8 cellular contexts compared by ENCODE assay signal in the genomic region with DNA sequence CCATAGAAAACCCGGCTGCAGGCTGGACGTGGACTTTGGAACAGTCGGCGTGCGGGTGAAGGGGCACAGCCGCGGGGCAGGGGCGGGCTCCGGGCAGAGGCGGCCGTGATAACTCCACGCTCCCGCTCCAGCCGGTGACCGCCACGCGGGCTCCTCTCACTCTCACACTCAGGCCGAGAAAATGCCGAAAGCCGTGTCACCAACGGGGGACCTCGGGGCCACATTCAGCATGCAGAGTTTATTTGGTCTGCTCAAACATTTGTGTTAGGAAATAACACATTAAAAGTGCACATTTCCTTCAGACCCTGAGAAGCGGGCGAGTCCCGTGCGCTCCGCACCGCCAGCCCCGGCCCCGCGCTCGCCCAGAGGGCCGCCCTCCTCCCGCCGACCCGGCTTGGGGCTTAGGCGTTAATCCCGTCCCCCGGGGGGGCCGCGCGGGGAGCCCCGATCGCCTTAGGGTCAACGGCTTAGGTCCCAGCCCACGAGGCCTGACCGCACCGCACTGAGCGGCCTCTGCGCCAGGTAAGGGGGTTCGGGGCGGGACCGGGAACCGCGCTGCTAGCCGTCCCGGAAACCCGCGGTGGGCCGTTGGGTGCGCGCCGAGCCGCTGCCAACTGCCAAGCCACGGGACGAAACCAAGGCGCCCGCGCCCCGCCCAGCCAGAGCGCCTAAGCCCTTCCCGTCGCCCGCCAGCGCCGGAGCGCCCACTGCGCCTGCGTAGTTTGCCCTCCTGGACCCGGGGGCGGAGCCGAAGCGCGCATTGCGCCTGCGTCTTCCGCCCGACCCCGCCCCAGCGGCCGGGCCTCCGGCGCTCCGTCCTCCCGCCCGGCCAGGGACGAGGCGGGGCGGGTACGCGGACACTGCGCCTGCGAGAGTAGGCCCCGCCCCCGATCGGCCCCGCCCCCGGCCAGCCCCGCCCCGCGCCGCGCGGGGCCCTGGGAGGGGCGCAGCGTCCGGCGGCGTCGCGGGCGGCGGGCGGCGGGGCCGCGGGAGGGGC. TPM values are rescaled to one million over a fixed set of nuclear protein-coding genes. Genes with fewer than 3 reads are reported as not detected.
DNase-seq lines count a peak whose midpoint lies in the region; ATAC-seq and TF ChIP-seq lines count a peak whose summit lies in the region.

TSS of gene ZBED4 (plus strand) at position 947 of the 997 bp plus-strand sequence. CDS start 29,819 bp downstream, outside the sequence.

- H3K4me3 ChIP-seq in BLaER1 treated with 17β-estradiol and CSF1 and Interleukin-3, amounts not matched to agents 10 nM and 100 nM = peak within 1 kb of the TSS; percentile 77 to 99 (median 96)
- H3K4me3 ChIP-seq in coronary artery = peak within 1 kb of the TSS; percentile 83

- no peaks in the 10 kb centered on the region for H3K9me3 Mint-ChIP-seq in activated CD4-positive, alpha-beta T cell treated with anti-CD3 and anti-CD28 coated beads, Interleukin-2, amount 10 ng/mL, durations not matched to agents 7 days and 5 days

- peaks cover 5% of the 10 kb centered on the region for H3K36me3 Mint-ChIP-seq in activated CD4-positive, alpha-beta T cell treated with anti-CD3 and anti-CD28 coated beads, Interleukin-2, amount 10 ng/mL, durations not matched to agents 7 days and 5 days (ENCODE audit: low read depth)

- H3K27me3 Mint-ChIP-seq in activated CD4-positive, alpha-beta T cell treated with anti-CD3 and anti-CD28 coated beads, Interleukin-2, amount 10 ng/mL, durations not matched to agents 7 days and 5 days = peaks cover 14% of the 10 kb centered on the region

- H3K27me3 ChIP-seq in BLaER1 treated with 17β-estradiol and CSF1 and Interleukin-3, amounts not matched to agents 10 nM and 100 nM = peaks cover 32 to 45% (median 40%) of the 10 kb centered on the region in 11 experiments
- peaks cover 20% of the 10 kb centered on the region for H3K27me3 ChIP-seq in layer of hippocampus (ENCODE audit: control insufficient read depth, insufficient read depth, low read length)

- H3K4me3 Mint-ChIP-seq in activated CD4-positive, alpha-beta T cell treated with anti-CD3 and anti-CD28 coated beads, Interleukin-2, amount 10 ng/mL, durations not matched to agents 7 days and 5 days = peak within 1 kb of the TSS; percentile 84

- peaks cover 32 to 79% (median 67%) of the 10 kb centered on the region in 10 experiments for H3K4me1 ChIP-seq in BLaER1 treated with 17β-estradiol and CSF1 and Interleukin-3, amounts not matched to agents 10 nM and 100 nM

- TF ChIP-seq CTCF in coronary artery (IDR thresholded peaks at IDR 0.05) = no peak

- DNase-seq in NCI-H69 (lab: John Stamatoyannopoulos, UW) = peak; percentile 98
- DNase-seq in activated CD4-positive, alpha-beta T cell treated with anti-CD3 and anti-CD28 coated beads, Interleukin-2, amount 10 ng/mL, durations not matched to agents 7 days and 5 days = peak; percentile 98
- DNase-seq in coronary artery (ENCODE audit: low spot score) = peak; percentile 97
- peak; percentile 96 to 97 (median 96) for DNase-seq in stimulated activated CD4-positive, alpha-beta T cell treated with anti-CD3 and anti-CD28 coated beads, Interleukin-1b, Interleukin-23, amount 100 ng/mL, for 24 hours (ENCODE audit: low read depth in 4 of 4, low spot score in 1 of 4)

- CTCF ChIA-PET in activated CD4-positive, alpha-beta T cell treated with anti-CD3 and anti-CD28 coated beads, Interleukin-2, amount 10 ng/mL, durations not matched to agents 7 days and 5 days (lab: Charles Lee) = no interaction called here

- ATAC-seq in GM19328 (IDR thresholded peaks at IDR 0.05; ENCODE audit: unreplicated experiment) = peak; percentile 77
- ATAC-seq in HG03469 (IDR thresholded peaks at IDR 0.05; ENCODE audit: unreplicated experiment) = peak; percentile 69

- peaks cover 35 to 64% (median 42%) of the 10 kb centered on the region in 11 experiments for H4K20me1 ChIP-seq in BLaER1 treated with 17β-estradiol and CSF1 and Interleukin-3, amounts not matched to agents 10 nM and 100 nM

- POLR2A ChIA-PET in activated CD4-positive, alpha-beta T cell treated with anti-CD3 and anti-CD28 coated beads, Interleukin-2, amount 10 ng/mL, durations not matched to agents 7 days and 5 days (lab: Charles Lee) = interaction anchor here (0.6 kb wide), 1 partner anchor 392 kb away, joined by 3 read pairs; no protein-coding TSS in a partner anchor

- H3K27ac Mint-ChIP-seq in activated CD4-positive, alpha-beta T cell treated with anti-CD3 and anti-CD28 coated beads, Interleukin-2, amount 10 ng/mL, durations not matched to agents 7 days and 5 days = peak within 1 kb of the TSS; percentile 89

- H3K9me3 ChIP-seq in BLaER1 treated with 17β-estradiol and CSF1 and Interleukin-3, amounts not matched to agents 10 nM and 100 nM (replicated peaks in 1 of 11) = no peaks in the 10 kb centered on the region

- H3K4me2 ChIP-seq in BLaER1 treated with 17β-estradiol and CSF1 and Interleukin-3, amounts not matched to agents 10 nM and 100 nM = peak within 1 kb of the TSS; percentile 89 to 98 (median 95)

- H3K27ac ChIP-seq in BLaER1 treated with 17β-estradiol and CSF1 and Interleukin-3, amounts not matched to agents 10 nM and 100 nM = peak within 1 kb of the TSS; percentile 79 to 99 (median 95)
- H3K27ac ChIP-seq in coronary artery = peak within 1 kb of the TSS; percentile 86 to 94
- peak within 1 kb of the TSS; percentile 88 for H3K27ac ChIP-seq in layer of hippocampus (ENCODE audit: low read depth, low read length)

- H3K36me3 ChIP-seq in BLaER1 treated with 17β-estradiol and CSF1 and Interleukin-3, amounts not matched to agents 10 nM and 100 nM = peaks cover 0 to 25% (median 15%) of the 10 kb centered on the region in 11 experiments; a peak in 18 of 22 replicates

- H3K9ac ChIP-seq in BLaER1 treated with 17β-estradiol and CSF1 and Interleukin-3, amounts not matched to agents 10 nM and 100 nM = peak within 1 kb of the TSS; percentile 91 to 98 (median 95)

- peaks cover 46% of the 10 kb centered on the region for H3K4me1 Mint-ChIP-seq in activated CD4-positive, alpha-beta T cell treated with anti-CD3 and anti-CD28 coated beads, Interleukin-2, amount 10 ng/mL, durations not matched to agents 7 days and 5 days

RNA-seq across cellular contexts. Expression of gene ZBED4, which starts in this region (rescaled TPM):
- total RNA-seq in activated CD4-positive, alpha-beta T cell treated with anti-CD3 and anti-CD28 coated beads, Interleukin-2, amount 10 ng/mL, durations not matched to agents 7 days and 5 days = 10 to 100 TPM; 20.0 to 20.8 TPM

Comparison
In these comparisons a context has a peak if more than half of its experiments do, and no peak if none do; other contexts are left out.
1. Peak in every context shown above with its lines: DNase-seq, ATAC-seq, H3K4me3 ChIP-seq and H3K27ac ChIP-seq.